Comparison of ENCODE assay signal across 10 cellular contexts in genomic region chr13:30676672-30677071, GRCh38. TPM values are rescaled to one million over a fixed set of nuclear protein-coding genes. Genes with fewer than 3 reads are reported as not detected.
DNase-seq lines count a peak whose midpoint lies in the region; ATAC-seq and TF ChIP-seq lines count a peak whose summit lies in the region.
"Had no signal": no experiment of that assay in that cellular context is flagged by ENCODE, and none has a peak within 500 bp of the region (broad histone marks: within the 10 kb centered on the region; RNA-seq: fewer than 3 reads in every experiment).

No MANE protein-coding gene starts in this region.

- no peak overlapping the region for H3K4ac ChIP-seq in IMR-90 (ENCODE audit: low read depth, low read length)

- peak; percentile 57 for TF ChIP-seq RAD21 in IMR-90 (IDR thresholded peaks at IDR 0.05; ENCODE audit: low read length)

- H2BK120ac ChIP-seq in IMR-90 (ENCODE audit: low read depth, low read length), result no peak overlapping the region; the same call in 1 of the 2 replicates

- H4K20me1 ChIP-seq in IMR-90 (ENCODE audit: insufficient read depth, low read length) (no peaks in the 10 kb centered on the region), mammary epithelial cell (ENCODE audit: insufficient read depth, low read length) (no peaks in the 10 kb centered on the region)

- ATAC-seq in IMR-90 (ENCODE audit: low read depth) (no peak), GM18870 (IDR thresholded peaks at IDR 0.05; ENCODE audit: unreplicated experiment) (no peak)
- ATAC-seq: mucosa of descending colon had no signal

- no peaks in the 10 kb centered on the region for H3K79me1 ChIP-seq in IMR-90 (ENCODE audit: low read depth in 1 of 2, low read length in 2 of 2)

- no peak overlapping the region for H3K4me3 Mint-ChIP-seq in neural crest cell

- no peak overlapping the region for H3K18ac ChIP-seq in IMR-90 (ENCODE audit: low read depth, low read length)

- no peaks in the 10 kb centered on the region for H3K79me2 ChIP-seq in mammary epithelial cell (ENCODE audit: insufficient read depth, low read length)

- peaks cover 2% of the 10 kb centered on the region for H3K9me3 Mint-ChIP-seq in neural crest cell

- DNase-seq in G401 (ENCODE audit: low spot score), result peak; percentile 47
- DNase-seq in IMR-90, result peak; percentile 47
- DNase-seq in mammary epithelial cell, result peak; percentile 43
- DNase-seq in neural crest cell (ENCODE audit: low read depth, low spot score), result no peak
- DNase-seq in pons (ENCODE audit: low spot score), result no peak
- DNase-seq in stimulated activated CD4-positive, alpha-beta T cell treated with anti-CD3 and anti-CD28 coated beads, Interleukin-15, amount 100 ng/mL, for 24 hours, result no peak
- DNase-seq: amygdala, foreskin melanocyte, mucosa of descending colon had no signal

- H4K5ac ChIP-seq in IMR-90 (ENCODE audit: low read depth, low read length), result no peak overlapping the region

- H3K14ac ChIP-seq in IMR-90 (replicated peaks; ENCODE audit: low read depth, low read length), result no peak overlapping the region

- H3K56ac ChIP-seq in IMR-90 (ENCODE audit: extremely low read depth, insufficient read depth, low read length), result no peak overlapping the region

- no peak overlapping the region for H3K27ac Mint-ChIP-seq in neural crest cell (ENCODE audit: unreplicated experiment)

- peaks cover 7% of the 10 kb centered on the region for H3K4me1 ChIP-seq in IMR-90 (ENCODE audit: control insufficient read depth, insufficient read depth, low read length)
- peaks cover 9% of the 10 kb centered on the region for H3K4me1 ChIP-seq in mammary epithelial cell (ENCODE audit: insufficient read depth, low read length)

- H3K9me3 ChIP-seq in IMR-90 (ENCODE audit: control insufficient read depth, insufficient read depth, low read length) (no peaks in the 10 kb centered on the region), mammary epithelial cell (replicated peaks; ENCODE audit: insufficient read depth, low read length) (no peaks in the 10 kb centered on the region)
- H3K9me3 ChIP-seq: mucosa of descending colon had no signal

- H3K27me3 ChIP-seq in IMR-90 (ENCODE audit: control insufficient read depth, insufficient read depth, low read length), result no peaks in the 10 kb centered on the region
- H3K27me3 ChIP-seq in mammary epithelial cell (ENCODE audit: insufficient read depth, low read length), result no peaks in the 10 kb centered on the region

- intact Hi-C loops in IMR-90 (cut with micrococcal nuclease), result loop anchor here (10.0 kb wide), 1 partner anchor 338 kb away; no protein-coding TSS in a partner anchor
- intact Hi-C loops in mammary epithelial cell (cut with micrococcal nuclease), result loop anchor here (1.0 to 10.0 kb wide), 2 partner anchors 127 to 212 kb away; partner anchors contain the start of gene HMGB1

- BruUV-seq in IMR-90 (replicated peaks; lab: Mats Ljungman, UMichigan), result no TSS peak
- BruUV-seq in mammary epithelial cell (replicated peaks; lab: Mats Ljungman, UMichigan), result no TSS peak

- H3K36me3 ChIP-seq in IMR-90 (ENCODE audit: control insufficient read depth, insufficient read depth, low read length) (no peaks in the 10 kb centered on the region), mammary epithelial cell (ENCODE audit: insufficient read depth, low read length) (no peaks in the 10 kb centered on the region)

- H3K4me2 ChIP-seq in IMR-90 (ENCODE audit: low read depth, low read length) (no peak overlapping the region), mammary epithelial cell (ENCODE audit: insufficient read depth, low read depth, low read length) (no peak overlapping the region)

- H2AK9ac ChIP-seq in IMR-90 (replicated peaks; ENCODE audit: low read depth, low read length, poor library complexity), result no peak overlapping the region

- H3K4me1 Mint-ChIP-seq in neural crest cell, result peaks cover 16% of the 10 kb centered on the region

- no CpG with 5 or more reads among the region's 3 CpGs for WGBS in IMR-90 (ENCODE audit: extremely low coverage in 2 of 2, insufficient read length in 1 of 2), 2 experiments
- WGBS in mammary epithelial cell (ENCODE audit: low coverage, missing lambda C conversion rate), result 87% methylated on average over 3 of the region's 3 CpGs

- dilution Hi-C loops in IMR-90 (cut with HindIII; ENCODE audit: low sequenced_read_pairs, unreplicated experiment), result no loop called here
- dilution Hi-C loops in mammary epithelial cell (cut with HindIII; ENCODE audit: low sequenced_read_pairs), result loop anchor here (10.0 kb wide), 1 partner anchor 118 kb away; no protein-coding TSS in a partner anchor

- no peak overlapping the region for H3K23ac ChIP-seq in IMR-90 (ENCODE audit: low read depth, low read length)

- H3K9me1 ChIP-seq in IMR-90 (ENCODE audit: insufficient read depth, low read length), result peaks cover 3% of the 10 kb centered on the region; the same call in 1 of the 2 replicates

- no peak overlapping the region for H2BK20ac ChIP-seq in IMR-90 (ENCODE audit: low read depth, low read length)

- no peak for TF ChIP-seq POLR2A in IMR-90 (IDR thresholded peaks at IDR 0.05; ENCODE audit: low read depth, low read length)

- TF ChIP-seq CTCF in IMR-90 (conservative IDR thresholded peaks at IDR 0.05; ENCODE audit: low read depth, low read length) (peak; percentile 36), mammary epithelial cell (conservative IDR thresholded peaks at IDR 0.05 in 1 of 2, IDR thresholded peaks at IDR 0.05 in 1 of 2; ENCODE audit: extremely low read depth in 1 of 2, insufficient read depth in 1 of 2, low read depth in 1 of 2, low read length in 2 of 2) (peak; percentile 27 to 50), neural crest cell (conservative IDR thresholded peaks at IDR 0.05) (peak; percentile 25)

- H3K4me3 ChIP-seq in IMR-90 (ENCODE audit: insufficient read depth, low read depth, low read length) (no peak overlapping the region), mammary epithelial cell (replicated peaks in 1 of 3; ENCODE audit: insufficient read depth in 1 of 3, low read depth in 2 of 3, low read length in 3 of 3) (no peak overlapping the region)
- H3K4me3 ChIP-seq: mucosa of descending colon had no signal

- no peak overlapping the region for H2BK5ac ChIP-seq in IMR-90 (ENCODE audit: low read depth, low read length, poor library complexity, severe bottlenecking)

- H2AFZ ChIP-seq in IMR-90 (replicated peaks; ENCODE audit: low read length, poor library complexity), result no peak overlapping the region
- no peak overlapping the region for H2AFZ ChIP-seq in mammary epithelial cell (ENCODE audit: low read depth, low read length)

- CTCF ChIA-PET in IMR-90 (lab: Yijun Ruan, JAX) (no interaction called here), mammary epithelial cell (lab: Charles Lee; ENCODE audit: low non-redundant PET) (no interaction called here)

- POLR2A ChIA-PET in IMR-90 (lab: Charles Lee; ENCODE audit: unreplicated experiment), result no interaction called here

- in situ Hi-C loops in G401 (cut with HindIII; ENCODE audit: low sequenced_read_pairs) (no loop called here), IMR-90 (cut with MboI; ENCODE audit: low sequenced_read_pairs) (loop anchor here (10.0 kb wide), 1 partner anchor 188 kb away; no protein-coding TSS in a partner anchor), mammary epithelial cell (cut with MboI; ENCODE audit: low sequenced_read_pairs in 2 of 2) (no loop called here)

- no peak overlapping the region for H2AK5ac ChIP-seq in IMR-90 (ENCODE audit: low read depth, low read length)

- H2BK15ac ChIP-seq in IMR-90 (ENCODE audit: low read depth, low read length), result no peak overlapping the region; the same call in 2 of the 3 replicates

- H4K8ac ChIP-seq in IMR-90 (ENCODE audit: low read depth in 2 of 2, low read length in 2 of 2), result no peak overlapping the region

- no peak overlapping the region for H3K9ac ChIP-seq in IMR-90 (ENCODE audit: low read depth, low read length)
- no peak overlapping the region for H3K9ac ChIP-seq in mammary epithelial cell (ENCODE audit: insufficient read depth, low read length)

- no peak overlapping the region for H3K27ac ChIP-seq in IMR-90 (ENCODE audit: insufficient read depth, low read length)
- H3K27ac ChIP-seq in mammary epithelial cell (ENCODE audit: insufficient read depth, low read depth, low read length), result no peak overlapping the region

- no peaks in the 10 kb centered on the region for H3K36me3 Mint-ChIP-seq in neural crest cell (ENCODE audit: low read depth)

- H4K91ac ChIP-seq in IMR-90 (ENCODE audit: insufficient read depth, low read depth, low read length), result no peak overlapping the region

- H3K27me3 Mint-ChIP-seq in neural crest cell (ENCODE audit: low read depth), result peaks cover 8% of the 10 kb centered on the region

TF ChIP-seq in IMR-90, 13 proteins besides CTCF, POLR2A, EP300 and RAD21:
- TF ChIP-seq RFX5 (IDR thresholded peaks at IDR 0.05; ENCODE audit: low read depth, low read length), result no peak
- TF ChIP-seq SMC3 (IDR thresholded peaks at IDR 0.05; ENCODE audit: low read depth, low read length), result peak; percentile 40

RNA-seq across cellular contexts. Expression of gene ALOX5AP, which starts 58.7 kb away (rescaled TPM):
- not detected in 2 replicates for total RNA-seq in G401 (2014; rRNA removed; shearing (Covaris generic))
- total RNA-seq in IMR-90 (2012; rRNA removed) (0.28 TPM in 1 of 2 replicates, not detected in the other), mammary epithelial cell (under 1 TPM; 0.33 to 0.35 TPM), neural crest cell (not detected in 2 replicates)
- polyA plus RNA-seq in IMR-90 (2012; rRNA removed) (0.62 and 0.63 TPM in 2 replicates), mammary epithelial cell (0.19 TPM)
- 0.30 and 0.45 TPM in 2 replicates for polyA plus RNA-seq in IMR-90 (2012; cell fraction: cytosol; rRNA removed)
- polyA plus RNA-seq in IMR-90 (2012; cell fraction: nucleus; rRNA removed; ENCODE audit: low replicate concordance), result 0.53 TPM in 1 of 2 replicates, not detected in the other
- not detected for polyA minus RNA-seq in mammary epithelial cell

RNA-seq across cellular contexts. Expression of gene USPL1, which starts 59.0 kb away (rescaled TPM):
- 17.5 and 29.2 TPM in 2 replicates for total RNA-seq in G401 (2014; rRNA removed; shearing (Covaris generic))
- total RNA-seq in IMR-90 (2012; rRNA removed) (15.4 and 22.5 TPM in 2 replicates), mammary epithelial cell (10 to 100 TPM; 12.4 to 13.5 TPM), neural crest cell (24.9 and 26.8 TPM in 2 replicates)
- polyA plus RNA-seq in IMR-90 (2012; rRNA removed) (8.3 and 12.1 TPM in 2 replicates), mammary epithelial cell (7.3 TPM)
- 1.6 and 2.3 TPM in 2 replicates for polyA plus RNA-seq in IMR-90 (2012; cell fraction: cytosol; rRNA removed)
- 5.0 and 36.2 TPM in 2 replicates for polyA plus RNA-seq in IMR-90 (2012; cell fraction: nucleus; rRNA removed; ENCODE audit: low replicate concordance)
- 7.3 TPM for polyA minus RNA-seq in mammary epithelial cell

Comparison
In these comparisons a context has a peak if more than half of its experiments do, and no peak if none do; other contexts are left out.
1. DNase-seq: peak in G401 (single experiment), IMR-90 (single experiment) and mammary epithelial cell (single experiment); none in neural crest cell (single experiment), pons (single experiment) and stimulated activated CD4-positive, alpha-beta T cell treated with anti-CD3 and anti-CD28 coated beads, Interleukin-15, amount 100 ng/mL, for 24 hours (single experiment).
2. Peak in every context shown above with its lines, with median percentiles within 50 percentile points of each other: CTCF ChIP-seq.